12 cellular contexts compared by ENCODE assay signal in the genomic region with DNA sequence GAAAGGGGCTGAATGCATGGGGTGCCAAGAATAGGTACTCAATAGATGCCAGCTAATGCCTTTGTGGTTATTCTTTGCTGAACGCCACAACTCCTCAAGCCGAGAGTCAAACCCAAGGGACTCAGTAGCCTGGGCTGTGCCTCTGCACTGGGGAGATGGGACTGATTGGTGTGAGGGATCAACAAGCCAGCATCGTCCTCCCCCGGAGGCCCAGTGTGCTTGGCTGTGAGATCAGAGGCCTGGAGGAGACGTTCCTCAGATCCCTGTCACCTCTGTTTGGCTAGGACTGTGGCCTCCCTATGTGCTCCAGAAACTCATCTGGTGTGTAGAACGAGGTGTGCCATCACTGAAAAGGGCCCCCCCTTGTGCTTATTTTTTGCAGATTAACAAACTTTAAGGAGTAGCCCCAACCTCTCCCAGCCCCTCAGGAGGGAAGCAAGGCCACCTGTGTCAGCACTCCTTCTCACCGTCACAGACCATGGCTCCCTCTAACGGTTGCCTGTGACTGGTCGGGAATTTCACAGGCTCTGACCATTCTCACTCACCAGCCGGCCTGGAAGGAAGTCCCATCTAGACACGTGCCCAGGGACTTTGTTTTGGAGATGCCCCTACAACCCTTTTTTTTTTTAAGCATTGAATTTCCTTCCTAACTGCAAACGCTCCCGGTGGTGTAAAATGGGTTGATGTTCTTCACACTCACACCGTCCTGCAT.
DNase-seq lines count a peak whose midpoint lies in the region; ATAC-seq and TF ChIP-seq lines count a peak whose summit lies in the region.
"Had no signal": no experiment of that assay in that cellular context is flagged by ENCODE, and none has a peak within 500 bp of the region (broad histone marks: within the 10 kb centered on the region; RNA-seq: fewer than 3 reads in every experiment).

No MANE protein-coding gene starts in this region.

- peaks cover 17% of the 10 kb centered on the region for H3K4me1 Mint-ChIP-seq in nephron progenitor cell

- no peaks in the 10 kb centered on the region for H3K27me3 ChIP-seq in BLaER1
- H3K27me3 ChIP-seq: colonic mucosa had no signal

- no peak overlapping the region for H3K4me3 Mint-ChIP-seq in nephron progenitor cell
- H3K4me3 Mint-ChIP-seq: activated T-cell treated with anti-CD3 and anti-CD28 coated beads, Interleukin-2, amount 50 U/mL, for 72 hours had no signal

- H3K4me2 ChIP-seq in BLaER1: peak overlapping the region; percentile 78

- H3K4me3 ChIP-seq in BLaER1: no peak overlapping the region
- H3K4me3 ChIP-seq: colonic mucosa had no signal

- no peak overlapping the region for H3K27ac Mint-ChIP-seq in nephron progenitor cell
- H3K27ac Mint-ChIP-seq: activated T-cell treated with anti-CD3 and anti-CD28 coated beads, Interleukin-2, amount 50 U/mL, for 72 hours had no signal

- H4K20me1 ChIP-seq in BLaER1: no peaks in the 10 kb centered on the region

- peak overlapping the region; percentile 41; the same call in 1 of the 2 replicates for H3K27ac ChIP-seq in BLaER1
- H3K27ac ChIP-seq: colonic mucosa had no signal

- H3K36me3 ChIP-seq in BLaER1: no peaks in the 10 kb centered on the region
- H3K36me3 ChIP-seq: colonic mucosa had no signal

- no peak for ATAC-seq in GM21381 (IDR thresholded peaks at IDR 0.05; ENCODE audit: unreplicated experiment)
- ATAC-seq: activated T-cell treated with anti-CD3 and anti-CD28 coated beads, Interleukin-2, amount 50 U/mL, for 72 hours had no signal

- H3K27me3 Mint-ChIP-seq in nephron progenitor cell (ENCODE audit: low read depth, poor library complexity): peaks cover 25% of the 10 kb centered on the region

- H3K9me3 Mint-ChIP-seq in nephron progenitor cell: no peaks in the 10 kb centered on the region
- H3K9me3 Mint-ChIP-seq: activated T-cell treated with anti-CD3 and anti-CD28 coated beads, Interleukin-2, amount 50 U/mL, for 72 hours had no signal

- H3K36me3 Mint-ChIP-seq in nephron progenitor cell (ENCODE audit: low read depth): no peaks in the 10 kb centered on the region

- peaks cover 79% of the 10 kb centered on the region for H3K4me1 ChIP-seq in BLaER1
- H3K4me1 ChIP-seq: colonic mucosa had no signal

- peaks cover 1% of the 10 kb centered on the region; the same call in 1 of the 2 replicates for H3K9me3 ChIP-seq in BLaER1
- H3K9me3 ChIP-seq: colonic mucosa had no signal

- DNase-seq in NCI-H69 (lab: John Stamatoyannopoulos, UW) (peak; percentile 3), fibroblast of peridontal ligament (ENCODE audit: extremely low read depth) (peak; percentile 3), nephron progenitor cell (peak; percentile 23), Ammon's horn (ENCODE audit: low spot score) (no peak), NCI-H524 (lab: John Stamatoyannopoulos, UW) (no peak)
- no peak for DNase-seq in stimulated activated CD4-positive, alpha-beta T cell treated with anti-CD3 and anti-CD28 coated beads, Interleukin-4, amount 100 ng/mL, for 1 hour
- DNase-seq: activated T-cell treated with anti-CD3 and anti-CD28 coated beads, Interleukin-2, amount 50 U/mL, for 72 hours; colonic mucosa; NCI-H510A treated with DMSO at 0.1 percent for 48 hours; T1000 had no signal

- peak overlapping the region; percentile 50; the same call in 1 of the 2 replicates for H3K9ac ChIP-seq in BLaER1

- no peak for TF ChIP-seq CTCF in nephron progenitor cell (IDR thresholded peaks at IDR 0.05)

Comparison
In these comparisons a context has a peak if more than half of its experiments do, and no peak if none do; other contexts are left out.
1. DNase-seq: peak in NCI-H69 (single experiment), fibroblast of peridontal ligament (single experiment) and nephron progenitor cell (single experiment); none in stimulated activated CD4-positive, alpha-beta T cell treated with anti-CD3 and anti-CD28 coated beads, Interleukin-4, amount 100 ng/mL, for 1 hour (single experiment), Ammon's horn (single experiment) and NCI-H524 (0 of 2).